Comparison of ENCODE assay signal across 14 cellular contexts in genomic region chr13:44308352-44308751, GRCh38.
"Had no signal": no experiment of that assay in that cellular context is flagged by ENCODE, and none has a peak within 500 bp of the region (broad histone marks: within the 10 kb centered on the region; RNA-seq: fewer than 3 reads in every experiment).

No MANE protein-coding gene starts in this region.

- H3K79me2 ChIP-seq: hepatocyte had no signal

- ATAC-seq: activated CD8-positive, alpha-beta memory T cell treated with anti-CD3 and anti-CD28 coated beads, Interleukin-2, amount 10 ng/mL, durations not matched to agents 7 days and 5 days; sciatic nerve had no signal

- H3K36me3 Mint-ChIP-seq: activated CD4-positive, alpha-beta memory T cell treated with anti-CD3 and anti-CD28 coated beads for 36 hours; activated CD8-positive, alpha-beta memory T cell treated with anti-CD3 and anti-CD28 coated beads, Interleukin-2, amount 10 ng/mL, durations not matched to agents 7 days and 5 days; memory B cell had no signal

- H3K9me3 Mint-ChIP-seq: activated CD4-positive, alpha-beta memory T cell treated with anti-CD3 and anti-CD28 coated beads for 36 hours; memory B cell; stimulated activated naive CD8-positive, alpha-beta T cell treated with anti-CD3 and anti-CD28 coated beads, Interleukin-15, Interleukin-2, amounts not matched to agents 100 ng/mL and 50 ng/mL, for 24 hours had no signal

- H3K4me3 Mint-ChIP-seq: activated CD4-positive, alpha-beta memory T cell treated with anti-CD3 and anti-CD28 coated beads for 36 hours; activated CD8-positive, alpha-beta memory T cell treated with anti-CD3 and anti-CD28 coated beads, Interleukin-2, amount 10 ng/mL, durations not matched to agents 7 days and 5 days; memory B cell; stimulated activated naive CD8-positive, alpha-beta T cell treated with anti-CD3 and anti-CD28 coated beads, Interleukin-15, Interleukin-2, amounts not matched to agents 100 ng/mL and 50 ng/mL, for 24 hours had no signal

- H3K36me3 ChIP-seq: adrenal gland, left ventricle myocardium inferior, spleen had no signal

- H3K9me3 ChIP-seq: adrenal gland, left ventricle myocardium inferior, spleen, testis had no signal

- DNase-seq: activated CD4-positive, alpha-beta memory T cell treated with anti-CD3 and anti-CD28 coated beads for 36 hours; activated CD8-positive, alpha-beta memory T cell treated with anti-CD3 and anti-CD28 coated beads, Interleukin-2, amount 10 ng/mL, durations not matched to agents 7 days and 5 days; activated naive CD4-positive, alpha-beta T cell treated with anti-CD3 and anti-CD28 coated beads, Interleukin-2, amount 50 U/mL, for 16 hours; activated T-cell treated with anti-CD3 and anti-CD28 coated beads, Interleukin-2, amount 50 U/mL, for 1 hour; adrenal gland; erythroblast; left ventricle myocardium inferior; spleen; testis had no signal

- H3K27ac Mint-ChIP-seq: activated CD4-positive, alpha-beta memory T cell treated with anti-CD3 and anti-CD28 coated beads for 36 hours; activated CD8-positive, alpha-beta memory T cell treated with anti-CD3 and anti-CD28 coated beads, Interleukin-2, amount 10 ng/mL, durations not matched to agents 7 days and 5 days; memory B cell; stimulated activated naive CD8-positive, alpha-beta T cell treated with anti-CD3 and anti-CD28 coated beads, Interleukin-15, Interleukin-2, amounts not matched to agents 100 ng/mL and 50 ng/mL, for 24 hours had no signal

- H3K4me1 Mint-ChIP-seq: memory B cell had no signal

- H3K27ac ChIP-seq: spleen, VCaP had no signal

- H3K4me2 ChIP-seq: hepatocyte had no signal

- H3K4me3 ChIP-seq: adrenal gland, hepatocyte, left ventricle myocardium inferior, spleen, testis had no signal

- H3K27me3 ChIP-seq: adrenal gland, hepatocyte, spleen, testis had no signal

- H2AFZ ChIP-seq: hepatocyte had no signal
